In the genomic region with DNA sequence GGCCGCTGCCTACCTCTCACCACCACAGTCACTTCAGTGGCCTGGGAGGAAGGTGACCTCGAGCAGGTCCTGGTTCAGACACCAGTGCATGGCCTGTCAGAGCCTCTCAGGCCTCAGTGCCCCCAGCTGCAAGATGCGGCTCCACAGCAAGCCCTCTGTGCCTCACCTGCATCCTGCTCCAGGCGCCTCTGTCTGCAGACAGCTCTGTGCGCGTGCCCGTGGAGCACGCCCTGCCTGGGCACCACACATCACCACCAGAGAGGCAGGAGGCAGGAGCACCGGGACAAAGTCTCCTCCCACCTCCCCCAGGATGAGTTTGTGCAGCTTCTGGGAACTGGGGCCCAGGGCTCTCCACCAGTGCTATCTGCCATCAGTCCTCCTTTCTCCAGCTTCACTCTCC, we compare ENCODE assay signal across 19 cellular contexts.
A peak's percentile ranks its signal among the peaks of the same experiment; 100 is the strongest.
DNase-seq lines count a peak whose midpoint lies in the region; ATAC-seq and TF ChIP-seq lines count a peak whose summit lies in the region.
"Had no signal": no experiment of that assay in that cellular context is flagged by ENCODE, and none has a peak within 500 bp of the region (broad histone marks: within the 10 kb centered on the region; RNA-seq: fewer than 3 reads in every experiment).

No MANE protein-coding gene starts in this region.

- H3K27me3 Mint-ChIP-seq in activated naive CD8-positive, alpha-beta T cell treated with anti-CD3 and anti-CD28 coated beads, Interleukin-2, amount 10 ng/mL, durations not matched to agents 7 days and 5 days = peaks cover 5% of the 10 kb centered on the region
- H3K27me3 Mint-ChIP-seq in activated naive CD8-positive, alpha-beta T cell treated with anti-CD3 and anti-CD28 coated beads, Interleukin-2, amount 50 U/mL, for 24 hours = no peaks in the 10 kb centered on the region
- H3K27me3 Mint-ChIP-seq: CD4-positive, alpha-beta memory T cell; stimulated activated naive CD8-positive, alpha-beta T cell treated with anti-CD3 and anti-CD28 coated beads, Interleukin-15, Interleukin-2, amounts not matched to agents 100 ng/mL and 50 ng/mL, for 24 hours had no signal

- H3K36me3 ChIP-seq in PC-9 (ENCODE audit: low read depth) (no peaks in the 10 kb centered on the region), suprapubic skin (no peaks in the 10 kb centered on the region)
- H3K36me3 ChIP-seq: uterus had no signal

- no peak for ATAC-seq in activated naive CD8-positive, alpha-beta T cell treated with anti-CD3 and anti-CD28 coated beads, Interleukin-2, amount 10 ng/mL, durations not matched to agents 7 days and 5 days (ENCODE audit: low read depth)
- ATAC-seq in activated naive CD8-positive, alpha-beta T cell treated with anti-CD3 and anti-CD28 coated beads, Interleukin-2, amount 50 U/mL, for 24 hours = no peak
- ATAC-seq in esophagus mucosa (peak; percentile 45), SK-N-SH treated with all-trans-retinoic acid at 6 μM for 48 hours (no peak), GM19463 (IDR thresholded peaks at IDR 0.05; ENCODE audit: unreplicated experiment) (no peak)

- no peaks in the 10 kb centered on the region for H3K9me3 ChIP-seq in PC-9 (ENCODE audit: insufficient read depth, low read depth)
- no peaks in the 10 kb centered on the region for H3K9me3 ChIP-seq in suprapubic skin
- H3K9me3 ChIP-seq: uterus had no signal

- H3K79me2 ChIP-seq in PC-9 (ENCODE audit: low read depth) = no peaks in the 10 kb centered on the region

- no peaks in the 10 kb centered on the region for H3K9me2 ChIP-seq in PC-9 (ENCODE audit: insufficient read depth)

- H3K27ac ChIP-seq in PC-9 = peak overlapping the region; percentile 17
- peak overlapping the region; percentile 73 for H3K27ac ChIP-seq in suprapubic skin
- H3K27ac ChIP-seq: uterus had no signal

- no peak for DNase-seq in activated naive CD8-positive, alpha-beta T cell treated with anti-CD3 and anti-CD28 coated beads, Interleukin-2, amount 10 ng/mL, durations not matched to agents 7 days and 5 days
- no peak for DNase-seq in activated naive CD8-positive, alpha-beta T cell treated with anti-CD3 and anti-CD28 coated beads, Interleukin-2, amount 50 U/mL, for 24 hours
- no peak for DNase-seq in PC-9
- peak in 1 of 2 donors; percentile 78 for DNase-seq in suprapubic skin (ENCODE audit: low spot score in 2 of 2)
- no peak for DNase-seq in NCI-H2171 treated with DMSO at 0.1 percent for 48 hours (lab: John Stamatoyannopoulos, UW)
- DNase-seq: activated effector memory CD4-positive, alpha-beta T cell treated with anti-CD3 and anti-CD28 coated beads, Interleukin-2, amount 50 U/mL, for 16 hours; amniotic stem cell; CD4-positive, alpha-beta memory T cell; cerebellar nuclear complex; EL; NCI-H2171; stimulated activated CD4-positive, alpha-beta T cell treated with anti-CD3 and anti-CD28 coated beads, Interleukin-15, amount 100 ng/mL, for 24 hours; T1000; uterus had no signal

- TF ChIP-seq POLR2A in suprapubic skin (IDR thresholded peaks at IDR 0.05) = no peak

- no peaks in the 10 kb centered on the region for H4K20me1 ChIP-seq in PC-9 (ENCODE audit: insufficient read depth)

- H3K4me1 ChIP-seq in PC-9 (replicated peaks; ENCODE audit: insufficient read depth) = peaks cover 16% of the 10 kb centered on the region
- peaks cover 7% of the 10 kb centered on the region for H3K4me1 ChIP-seq in suprapubic skin
- H3K4me1 ChIP-seq: uterus had no signal

- H2AFZ ChIP-seq in PC-9 = no peak overlapping the region

- WGBS in suprapubic skin = 48% methylated on average over 2 of the region's 9 CpGs

- peak overlapping the region; percentile 26; the same call in 1 of the 2 replicates for H3K4me2 ChIP-seq in PC-9

- H3K4me3 ChIP-seq in PC-9 = no peak overlapping the region
- no peak overlapping the region for H3K4me3 ChIP-seq in suprapubic skin
- H3K4me3 ChIP-seq: uterus had no signal

- TF ChIP-seq EP300 in suprapubic skin (IDR thresholded peaks at IDR 0.05) = no peak

- no peaks in the 10 kb centered on the region for H3K36me3 Mint-ChIP-seq in activated naive CD8-positive, alpha-beta T cell treated with anti-CD3 and anti-CD28 coated beads, Interleukin-2, amount 10 ng/mL, durations not matched to agents 7 days and 5 days
- no peaks in the 10 kb centered on the region for H3K36me3 Mint-ChIP-seq in activated naive CD8-positive, alpha-beta T cell treated with anti-CD3 and anti-CD28 coated beads, Interleukin-2, amount 50 U/mL, for 24 hours (ENCODE audit: low read depth)
- H3K36me3 Mint-ChIP-seq: CD4-positive, alpha-beta memory T cell; mesothelial cell of epicardium had no signal

- H3K4me3 Mint-ChIP-seq in activated naive CD8-positive, alpha-beta T cell treated with anti-CD3 and anti-CD28 coated beads, Interleukin-2, amount 10 ng/mL, durations not matched to agents 7 days and 5 days = no peak overlapping the region
- H3K4me3 Mint-ChIP-seq in activated naive CD8-positive, alpha-beta T cell treated with anti-CD3 and anti-CD28 coated beads, Interleukin-2, amount 50 U/mL, for 24 hours = no peak overlapping the region
- H3K4me3 Mint-ChIP-seq: CD4-positive, alpha-beta memory T cell; mesothelial cell of epicardium; stimulated activated naive CD8-positive, alpha-beta T cell treated with anti-CD3 and anti-CD28 coated beads, Interleukin-15, Interleukin-2, amounts not matched to agents 100 ng/mL and 50 ng/mL, for 24 hours had no signal

- H3K4me1 Mint-ChIP-seq in activated naive CD8-positive, alpha-beta T cell treated with anti-CD3 and anti-CD28 coated beads, Interleukin-2, amount 10 ng/mL, durations not matched to agents 7 days and 5 days = peaks cover 12% of the 10 kb centered on the region
- H3K4me1 Mint-ChIP-seq in activated naive CD8-positive, alpha-beta T cell treated with anti-CD3 and anti-CD28 coated beads, Interleukin-2, amount 50 U/mL, for 24 hours = no peaks in the 10 kb centered on the region
- H3K4me1 Mint-ChIP-seq: CD4-positive, alpha-beta memory T cell; mesothelial cell of epicardium had no signal

- H3K27me3 ChIP-seq in PC-9 (ENCODE audit: insufficient read depth, low read depth) (no peaks in the 10 kb centered on the region), suprapubic skin (no peaks in the 10 kb centered on the region)
- H3K27me3 ChIP-seq: uterus had no signal

- H3F3A ChIP-seq in PC-9 (ENCODE audit: insufficient read depth, low read depth) = peaks cover 18% of the 10 kb centered on the region; the same call in 1 of the 2 replicates

- H3K9me3 Mint-ChIP-seq in activated naive CD8-positive, alpha-beta T cell treated with anti-CD3 and anti-CD28 coated beads, Interleukin-2, amount 10 ng/mL, durations not matched to agents 7 days and 5 days = no peaks in the 10 kb centered on the region
- no peaks in the 10 kb centered on the region for H3K9me3 Mint-ChIP-seq in activated naive CD8-positive, alpha-beta T cell treated with anti-CD3 and anti-CD28 coated beads, Interleukin-2, amount 50 U/mL, for 24 hours
- H3K9me3 Mint-ChIP-seq: CD4-positive, alpha-beta memory T cell; mesothelial cell of epicardium; stimulated activated naive CD8-positive, alpha-beta T cell treated with anti-CD3 and anti-CD28 coated beads, Interleukin-15, Interleukin-2, amounts not matched to agents 100 ng/mL and 50 ng/mL, for 24 hours had no signal

- CTCF ChIA-PET in PC-9 (lab: Charles Lee) = interaction anchor here (1.8 kb wide), 1 partner anchor 58 kb away, joined by 5 read pairs; no protein-coding TSS in a partner anchor

- TF ChIP-seq CTCF in PC-9 (conservative IDR thresholded peaks at IDR 0.05) (no peak), suprapubic skin (IDR thresholded peaks at IDR 0.05) (no peak)

- POLR2A ChIA-PET in activated naive CD8-positive, alpha-beta T cell treated with anti-CD3 and anti-CD28 coated beads, Interleukin-2, amount 10 ng/mL, durations not matched to agents 7 days and 5 days (lab: Charles Lee) = no interaction called here
- POLR2A ChIA-PET in PC-9 (lab: Charles Lee; ENCODE audit: unreplicated experiment) = no interaction called here

- H3K27ac Mint-ChIP-seq in activated naive CD8-positive, alpha-beta T cell treated with anti-CD3 and anti-CD28 coated beads, Interleukin-2, amount 10 ng/mL, durations not matched to agents 7 days and 5 days = peak overlapping the region; percentile 15
- no peak overlapping the region for H3K27ac Mint-ChIP-seq in activated naive CD8-positive, alpha-beta T cell treated with anti-CD3 and anti-CD28 coated beads, Interleukin-2, amount 50 U/mL, for 24 hours
- H3K27ac Mint-ChIP-seq: CD4-positive, alpha-beta memory T cell; mesothelial cell of epicardium; stimulated activated naive CD8-positive, alpha-beta T cell treated with anti-CD3 and anti-CD28 coated beads, Interleukin-15, Interleukin-2, amounts not matched to agents 100 ng/mL and 50 ng/mL, for 24 hours had no signal

- BruUV-seq in PC-9 (replicated peaks; lab: Mats Ljungman, UMichigan) = no TSS peak

- intact Hi-C loops in PC-9 (cut with micrococcal nuclease; ENCODE audit: unreplicated experiment) = no loop called here

TF ChIP-seq in SK-N-SH treated with all-trans-retinoic acid at 6 μM for 48 hours, 23 proteins besides CTCF, POLR2A, EP300 and RAD21 (continues in another document):
- TF ChIP-seq, protein P1, sequence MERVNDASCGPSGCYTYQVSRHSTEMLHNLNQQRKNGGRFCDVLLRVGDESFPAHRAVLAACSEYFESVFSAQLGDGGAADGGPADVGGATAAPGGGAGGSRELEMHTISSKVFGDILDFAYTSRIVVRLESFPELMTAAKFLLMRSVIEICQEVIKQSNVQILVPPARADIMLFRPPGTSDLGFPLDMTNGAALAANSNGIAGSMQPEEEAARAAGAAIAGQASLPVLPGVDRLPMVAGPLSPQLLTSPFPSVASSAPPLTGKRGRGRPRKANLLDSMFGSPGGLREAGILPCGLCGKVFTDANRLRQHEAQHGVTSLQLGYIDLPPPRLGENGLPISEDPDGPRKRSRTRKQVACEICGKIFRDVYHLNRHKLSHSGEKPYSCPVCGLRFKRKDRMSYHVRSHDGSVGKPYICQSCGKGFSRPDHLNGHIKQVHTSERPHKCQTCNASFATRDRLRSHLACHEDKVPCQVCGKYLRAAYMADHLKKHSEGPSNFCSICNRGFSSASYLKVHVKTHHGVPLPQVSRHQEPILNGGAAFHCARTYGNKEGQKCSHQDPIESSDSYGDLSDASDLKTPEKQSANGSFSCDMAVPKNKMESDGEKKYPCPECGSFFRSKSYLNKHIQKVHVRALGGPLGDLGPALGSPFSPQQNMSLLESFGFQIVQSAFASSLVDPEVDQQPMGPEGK (CRISPR knock-in tag; IDR thresholded peaks at IDR 0.05; ENCODE audit: borderline replicate concordance) = no peak
- TF ChIP-seq ISL1 (CRISPR knock-in tag; IDR thresholded peaks at IDR 0.05) (no peak), TCF4 (CRISPR knock-in tag; IDR thresholded peaks at IDR 0.05; ENCODE audit: borderline replicate concordance) (no peak)
